Comparison of ENCODE assay signal across 8 cellular contexts in the genomic region with DNA sequence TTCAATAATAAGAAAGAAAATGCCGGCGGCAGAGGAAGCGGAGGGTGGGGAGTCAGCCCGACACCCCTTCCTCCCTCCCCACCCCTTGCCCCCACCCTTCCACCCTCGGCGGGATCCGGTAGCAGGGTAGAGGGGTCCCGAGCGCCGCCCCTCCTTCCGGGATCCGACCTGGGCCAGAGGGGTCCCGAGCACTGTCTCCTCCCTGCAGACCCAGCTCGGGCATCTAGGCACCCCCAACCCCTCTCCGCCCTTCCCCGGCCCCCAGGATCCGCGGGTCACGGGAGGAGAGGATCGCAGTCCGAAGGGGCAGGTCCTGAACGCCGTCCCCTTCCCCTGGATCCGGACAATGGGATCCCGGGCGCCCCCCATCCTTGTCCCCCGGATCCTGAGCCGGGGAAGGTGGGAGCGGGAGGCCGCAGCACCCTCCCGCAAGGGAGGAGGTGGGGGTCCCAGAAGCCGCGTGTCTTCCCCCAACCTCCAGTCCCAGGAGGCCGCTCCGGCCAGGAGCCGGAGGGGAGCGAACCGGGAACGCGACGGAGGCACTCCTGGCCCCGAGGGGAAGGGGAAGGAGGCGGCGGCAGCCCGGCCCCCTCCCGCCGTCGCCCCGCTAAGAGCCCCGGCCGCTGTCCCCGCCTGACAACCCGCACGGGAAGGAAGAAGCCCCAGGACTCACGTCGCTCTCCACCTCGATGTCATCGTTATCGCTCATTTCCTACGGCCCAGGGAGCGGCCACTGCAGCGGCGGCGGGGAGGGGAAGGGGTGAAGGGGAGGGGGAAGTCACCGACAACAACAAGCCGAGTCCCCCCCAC. TPM values are rescaled to one million over a fixed set of nuclear protein-coding genes. Genes with fewer than 3 reads are reported as not detected.
DNase-seq lines count a peak whose midpoint lies in the region; ATAC-seq lines count a peak whose summit lies in the region.

No MANE protein-coding gene starts in this region.

- H3K27ac Mint-ChIP-seq in activated CD4-positive, alpha-beta T cell treated with anti-CD3 and anti-CD28 coated beads, Interleukin-2, amount 10 ng/mL, durations not matched to agents 24 days and 14 days: peak overlapping the region; percentile 94
- H3K27ac Mint-ChIP-seq in stimulated activated effector memory CD8-positive, alpha-beta T cell treated with anti-CD3 and anti-CD28 coated beads, Interleukin-12 subunit alpha, Interleukin-12 subunit beta, amount 100 ng/mL, for 72 hours: peak overlapping the region; percentile 94

- H3K36me3 ChIP-seq in ES-I3 (ENCODE audit: insufficient read depth, low read length): peaks cover 7% of the 10 kb centered on the region; the same call in 1 of the 2 replicates

- ATAC-seq in HG03196 (IDR thresholded peaks at IDR 0.05; ENCODE audit: unreplicated experiment): peak; percentile 3
- ATAC-seq in stimulated activated effector memory CD8-positive, alpha-beta T cell treated with anti-CD3 and anti-CD28 coated beads, Interleukin-12 subunit alpha, Interleukin-12 subunit beta, amount 100 ng/mL, for 72 hours: no peak

- H3K4me3 Mint-ChIP-seq in activated CD4-positive, alpha-beta T cell treated with anti-CD3 and anti-CD28 coated beads, Interleukin-2, amount 10 ng/mL, durations not matched to agents 24 days and 14 days: peak overlapping the region; percentile 91
- peak overlapping the region; percentile 81 for H3K4me3 Mint-ChIP-seq in stimulated activated effector memory CD8-positive, alpha-beta T cell treated with anti-CD3 and anti-CD28 coated beads, Interleukin-12 subunit alpha, Interleukin-12 subunit beta, amount 100 ng/mL, for 72 hours

- H3K4me1 Mint-ChIP-seq in activated CD4-positive, alpha-beta T cell treated with anti-CD3 and anti-CD28 coated beads, Interleukin-2, amount 10 ng/mL, durations not matched to agents 24 days and 14 days: peaks cover 42% of the 10 kb centered on the region
- H3K4me1 Mint-ChIP-seq in stimulated activated effector memory CD8-positive, alpha-beta T cell treated with anti-CD3 and anti-CD28 coated beads, Interleukin-12 subunit alpha, Interleukin-12 subunit beta, amount 100 ng/mL, for 72 hours: peaks cover 33% of the 10 kb centered on the region

- no peaks in the 10 kb centered on the region for H3K9me3 Mint-ChIP-seq in activated CD4-positive, alpha-beta T cell treated with anti-CD3 and anti-CD28 coated beads, Interleukin-2, amount 10 ng/mL, durations not matched to agents 24 days and 14 days
- H3K9me3 Mint-ChIP-seq in stimulated activated effector memory CD8-positive, alpha-beta T cell treated with anti-CD3 and anti-CD28 coated beads, Interleukin-12 subunit alpha, Interleukin-12 subunit beta, amount 100 ng/mL, for 72 hours: no peaks in the 10 kb centered on the region

- no peaks in the 10 kb centered on the region for H3K9me3 ChIP-seq in ES-I3 (ENCODE audit: control insufficient read depth, insufficient read depth, low read length)

- intact Hi-C loops in activated CD4-positive, alpha-beta T cell treated with anti-CD3 and anti-CD28 coated beads, Interleukin-2, amount 10 ng/mL, durations not matched to agents 24 days and 14 days (cut with micrococcal nuclease): loop anchor here (1.0 to 5.0 kb wide), 5 partner anchors 100 to 311 kb away; a partner anchor contains a TSS

- H3K27me3 Mint-ChIP-seq in activated CD4-positive, alpha-beta T cell treated with anti-CD3 and anti-CD28 coated beads, Interleukin-2, amount 10 ng/mL, durations not matched to agents 24 days and 14 days: peaks cover 7% of the 10 kb centered on the region

- H3K4me1 ChIP-seq in ES-I3 (ENCODE audit: insufficient read depth, low read length): no peaks in the 10 kb centered on the region

- H3K36me3 Mint-ChIP-seq in activated CD4-positive, alpha-beta T cell treated with anti-CD3 and anti-CD28 coated beads, Interleukin-2, amount 10 ng/mL, durations not matched to agents 24 days and 14 days (ENCODE audit: low read depth): peaks cover 27% of the 10 kb centered on the region
- H3K36me3 Mint-ChIP-seq in stimulated activated effector memory CD8-positive, alpha-beta T cell treated with anti-CD3 and anti-CD28 coated beads, Interleukin-12 subunit alpha, Interleukin-12 subunit beta, amount 100 ng/mL, for 72 hours: peaks cover 56% of the 10 kb centered on the region

- peak; percentile 81 for DNase-seq in activated CD4-positive, alpha-beta T cell treated with anti-CD3 and anti-CD28 coated beads, Interleukin-2, amount 10 ng/mL, durations not matched to agents 24 days and 14 days
- DNase-seq in ecto neural progenitor cell (ENCODE audit: low spot score) (peak; percentile 66), mucosa of gallbladder (ENCODE audit: low spot score) (peak; percentile 10), NOMO-1 treated with dmso at 0.1 percent for 144 hours (lab: John Stamatoyannopoulos, UW; ENCODE audit: unreplicated experiment) (no peak), NCI-H146 (lab: John Stamatoyannopoulos, UW) (no peak)
- peak in 1 of 2 donors; percentile 19 for DNase-seq in stimulated activated effector memory CD8-positive, alpha-beta T cell treated with anti-CD3 and anti-CD28 coated beads, Interleukin-12 subunit alpha, Interleukin-12 subunit beta, amount 100 ng/mL, for 72 hours (ENCODE audit: low spot score in 2 of 2)

- peak overlapping the region; percentile 89 for H3K9ac ChIP-seq in ES-I3 (ENCODE audit: low read depth, low read length)

RNA-seq across cellular contexts. Expression of a gene that starts 0.5 kb away (rescaled TPM):
- 122 and 128 TPM in 2 replicates for total RNA-seq in activated CD4-positive, alpha-beta T cell treated with anti-CD3 and anti-CD28 coated beads, Interleukin-2, amount 10 ng/mL, durations not matched to agents 24 days and 14 days
- total RNA-seq in mucosa of gallbladder: 109 TPM

Comparison
In these comparisons a context has a peak if more than half of its experiments do, and no peak if none do; other contexts are left out.
1. DNase-seq: peak in activated CD4-positive, alpha-beta T cell treated with anti-CD3 and anti-CD28 coated beads, Interleukin-2, amount 10 ng/mL, durations not matched to agents 24 days and 14 days (single experiment), ecto neural progenitor cell (single experiment) and mucosa of gallbladder (single experiment); none in NOMO-1 treated with dmso at 0.1 percent for 144 hours (single experiment) and NCI-H146 (single experiment).